Comparison of ENCODE assay signal across 8 cellular contexts in genomic region chr17:20009052-20009301, GRCh38. TPM values are rescaled to one million over a fixed set of nuclear protein-coding genes. Genes with fewer than 3 reads are reported as not detected.
DNase-seq lines count a peak whose midpoint lies in the region; ATAC-seq and TF ChIP-seq lines count a peak whose summit lies in the region.

No MANE protein-coding gene starts in this region.

- 0% methylated on average over 18 of the region's 18 CpGs for WGBS in HUES64

- H3K36me3 Mint-ChIP-seq in Calu3 (ENCODE audit: insufficient read depth, unreplicated experiment), result peaks cover 14% of the 10 kb centered on the region
- H3K36me3 Mint-ChIP-seq in chondrocyte (ENCODE audit: low read depth), result no peaks in the 10 kb centered on the region

- H3K27ac ChIP-seq in HUES64 (ENCODE audit: low read depth, low read length) (no peak overlapping the region), mucosa of rectum (ENCODE audit: low read depth in 2 of 2, low read length in 2 of 2) (no peak overlapping the region)

- CTCF ChIA-PET in Calu3 (lab: Charles Lee), result no interaction called here

- BruUV-seq in Calu3 (replicated peaks; lab: Mats Ljungman, UMichigan), result no TSS peak

- H3K9me3 Mint-ChIP-seq in Calu3 (ENCODE audit: low read depth, unreplicated experiment) (no peaks in the 10 kb centered on the region), chondrocyte (ENCODE audit: low read depth) (no peaks in the 10 kb centered on the region)

- H3K4me3 ChIP-seq in HUES64 (ENCODE audit: low read length), result peak overlapping the region; percentile 73
- peak overlapping the region; percentile 77 to 80 for H3K4me3 ChIP-seq in mucosa of rectum (ENCODE audit: low read length in 2 of 2)

- H3K4me1 Mint-ChIP-seq in Calu3 (ENCODE audit: low read depth, unreplicated experiment) (peaks cover 9% of the 10 kb centered on the region), chondrocyte (ENCODE audit: low read depth) (peaks cover 8% of the 10 kb centered on the region)

- H3K9ac ChIP-seq in HUES64 (ENCODE audit: low read depth, low read length) (peak overlapping the region; percentile 37; the same call in 1 of the 2 replicates), mucosa of rectum (ENCODE audit: low read depth in 1 of 2, low read length in 2 of 2) (peak overlapping the region; percentile 49 to 58)

- DNase-seq in Calu3, result no peak
- no peak for DNase-seq in chondrocyte (ENCODE audit: low spot score)
- DNase-seq in stimulated activated naive CD4-positive, alpha-beta T cell (lab: John Stamatoyannopoulos, UW), result no peak
- no peak for DNase-seq in AG08395 (ENCODE audit: low spot score)

- ATAC-seq in GM19463 (IDR thresholded peaks at IDR 0.05; ENCODE audit: unreplicated experiment) (no peak), esophagus mucosa (no peak)

- H3K36me3 ChIP-seq in HUES64 (ENCODE audit: insufficient read depth, low read length) (no peaks in the 10 kb centered on the region), mucosa of rectum (ENCODE audit: control insufficient read depth in 2 of 2, insufficient read depth in 2 of 2, low read length in 2 of 2) (no peaks in the 10 kb centered on the region)

- H3K4me1 ChIP-seq in HUES64 (ENCODE audit: insufficient read depth, low read length) (no peaks in the 10 kb centered on the region), mucosa of rectum (ENCODE audit: control insufficient read depth in 2 of 2, insufficient read depth in 2 of 2, low read length in 2 of 2) (peaks cover 12 to 16% of the 10 kb centered on the region in 2 donors)

- H3K27me3 ChIP-seq in HUES64 (ENCODE audit: insufficient read depth, low read length), result peaks cover 46% of the 10 kb centered on the region
- peaks cover 17 to 19% of the 10 kb centered on the region in 2 donors for H3K27me3 ChIP-seq in mucosa of rectum (ENCODE audit: control insufficient read depth in 2 of 2, insufficient read depth in 2 of 2, low read length in 2 of 2)

- H3K9me3 ChIP-seq in HUES64 (ENCODE audit: insufficient read depth, low read depth, low read length) (no peaks in the 10 kb centered on the region), mucosa of rectum (ENCODE audit: control insufficient read depth in 2 of 2, low read length in 2 of 2) (no peaks in the 10 kb centered on the region)

- intact Hi-C loops in Calu3 (cut with micrococcal nuclease; ENCODE audit: unreplicated experiment), result no loop called here

- H3K4me3 Mint-ChIP-seq in Calu3 (ENCODE audit: low read depth, unreplicated experiment) (peak overlapping the region; percentile 82), chondrocyte (ENCODE audit: unreplicated experiment) (peak overlapping the region; percentile 85)

- no peak overlapping the region for H3K27ac Mint-ChIP-seq in Calu3 (ENCODE audit: unreplicated experiment)
- no peak overlapping the region for H3K27ac Mint-ChIP-seq in chondrocyte (ENCODE audit: unreplicated experiment)

- H3K27me3 Mint-ChIP-seq in Calu3 (ENCODE audit: unreplicated experiment) (peaks cover 77% of the 10 kb centered on the region), chondrocyte (ENCODE audit: low read depth) (peaks cover 40% of the 10 kb centered on the region)

- TF ChIP-seq CTCF in Calu3 (IDR thresholded peaks at IDR 0.05; ENCODE audit: unreplicated experiment) (no peak), chondrocyte (IDR thresholded peaks at IDR 0.05) (no peak)

RNA-seq across cellular contexts. Expression of gene SPECC1, which starts 0.2 kb away (rescaled TPM):
- total RNA-seq in Calu3 (2022) (42.3 and 53.5 TPM in 2 replicates), chondrocyte (63.6 to 91.9 TPM (median 90.8 TPM) in 3 replicates), esophagus mucosa (13.8 TPM)
- 40.4 TPM for polyA plus RNA-seq in HUES64 (2013, experiment 1 of 2)
- 45.3 TPM for polyA plus RNA-seq in HUES64 (2013, experiment 2 of 2)

RNA-seq across cellular contexts. Expression of gene AKAP10, which starts 31.3 kb away (rescaled TPM):
- total RNA-seq in Calu3 (2022), result 25.2 and 27.7 TPM in 2 replicates
- polyA plus RNA-seq in HUES64 (2013, experiment 1 of 2), result 12.2 TPM
- 14.7 TPM for polyA plus RNA-seq in HUES64 (2013, experiment 2 of 2)
- 25.7 to 30.5 TPM (median 26.0 TPM) in 3 replicates for total RNA-seq in chondrocyte
- 20.6 TPM for total RNA-seq in esophagus mucosa
